8 cellular contexts compared by ENCODE assay signal in genomic region chr3:187616307-187616939, GRCh38. TPM values are rescaled to one million over a fixed set of nuclear protein-coding genes. Genes with fewer than 3 reads are reported as not detected.
A peak's percentile ranks its signal among the peaks of the same experiment; 100 is the strongest.
DNase-seq lines count a peak whose midpoint lies in the region; ATAC-seq and TF ChIP-seq lines count a peak whose summit lies in the region.

No MANE protein-coding gene starts in this region.

- H3K27ac ChIP-seq in HL-60 (replicated peaks) (no peak overlapping the region), OCI-LY7 (ENCODE audit: low read depth, low read length, poor library complexity, severe bottlenecking) (no peak overlapping the region), prostate gland (no peak overlapping the region)

- no peak overlapping the region for H3K27ac Mint-ChIP-seq in activated T-cell treated with anti-CD3 and anti-CD28 coated beads, Interleukin-2, amount 50 U/mL, for 24 hours

- intact Hi-C loops in OCI-LY7 (cut with micrococcal nuclease; ENCODE audit: unreplicated experiment) (loop anchor here (1.0 kb wide), 2 partner anchors 63 to 98 kb away; no protein-coding TSS in a partner anchor), prostate gland (cut with DNase I) (no loop called here)

- TF ChIP-seq CTCF in GM13976 (IDR thresholded peaks at IDR 0.05; ENCODE audit: borderline replicate concordance, control extremely low read depth, extremely low read depth, insufficient read depth, missing control alignments) (peak; percentile 58), HL-60 (IDR thresholded peaks at IDR 0.05; ENCODE audit: insufficient read depth, low read length) (peak; percentile 80), OCI-LY7 (conservative IDR thresholded peaks at IDR 0.05; ENCODE audit: low read length) (peak; percentile 92), foreskin fibroblast (IDR thresholded peaks at IDR 0.05; ENCODE audit: low read depth, low read length) (peak; percentile 84), prostate gland (IDR thresholded peaks at IDR 0.05) (peak; percentile 25 to 72 (median 57))

- no peak for ATAC-seq in GM21447 (IDR thresholded peaks at IDR 0.05; ENCODE audit: unreplicated experiment)

- H3K9me3 ChIP-seq in OCI-LY7 (ENCODE audit: low read length) = no peaks in the 10 kb centered on the region
- H3K9me3 ChIP-seq in prostate gland = no peaks in the 10 kb centered on the region

- POLR2A ChIA-PET in OCI-LY7 (lab: Charles Lee) = interaction anchor here (0.8 to 1.5 kb wide), 2 partner anchors 34 to 371 kb away, joined by 3 to 4 read pairs; no protein-coding TSS in a partner anchor

- H3K9me3 Mint-ChIP-seq in activated T-cell treated with anti-CD3 and anti-CD28 coated beads, Interleukin-2, amount 50 U/mL, for 24 hours = no peaks in the 10 kb centered on the region

- H3K4me2 ChIP-seq in OCI-LY7 (ENCODE audit: low read length) = no peak overlapping the region

- BruUV-seq in OCI-LY7 (replicated peaks; lab: Mats Ljungman, UMichigan) = no TSS peak

- no peak overlapping the region for H3K4me3 ChIP-seq in HL-60 (replicated peaks; ENCODE audit: insufficient read depth, low read length)
- H3K4me3 ChIP-seq in OCI-LY7 (ENCODE audit: low read depth, low read length, poor library complexity, severe bottlenecking) = no peak overlapping the region
- no peak overlapping the region for H3K4me3 ChIP-seq in foreskin fibroblast (ENCODE audit: low read depth in 1 of 2, low read length in 2 of 2)
- no peak overlapping the region for H3K4me3 ChIP-seq in prostate gland

- no peak overlapping the region for H3K4me3 Mint-ChIP-seq in activated T-cell treated with anti-CD3 and anti-CD28 coated beads, Interleukin-2, amount 50 U/mL, for 24 hours

- H3K79me2 ChIP-seq in OCI-LY7 (ENCODE audit: insufficient read depth, low read depth, low read length) = no peaks in the 10 kb centered on the region

- DNase-seq in ACHN = peak; percentile 54
- DNase-seq in GM13976 (ENCODE audit: low spot score) = peak; percentile 37
- DNase-seq in HL-60 (ENCODE audit: low read depth in 1 of 2, low spot score in 1 of 2) = peak in 1 of 2 experiments; percentile 57
- DNase-seq in OCI-LY7 (ENCODE audit: low spot score) = peak; percentile 59
- peak; percentile 58 for DNase-seq in activated T-cell treated with anti-CD3 and anti-CD28 coated beads, Interleukin-2, amount 50 U/mL, for 24 hours
- peak; percentile 18 to 60 for DNase-seq in foreskin fibroblast
- peak; percentile 39 for DNase-seq in prostate gland (ENCODE audit: low spot score)

- H3K27me3 Mint-ChIP-seq in activated T-cell treated with anti-CD3 and anti-CD28 coated beads, Interleukin-2, amount 50 U/mL, for 24 hours = peaks cover 14% of the 10 kb centered on the region

- 59% methylated on average over 4 of the region's 4 CpGs for WGBS in prostate gland

- peak overlapping the region; percentile 54; the same call in 1 of the 2 replicates for H2AFZ ChIP-seq in OCI-LY7 (ENCODE audit: low read length)

- no peak for TF ChIP-seq POLR2A in prostate gland (IDR thresholded peaks at IDR 0.05)

- H3K36me3 ChIP-seq in OCI-LY7 (ENCODE audit: insufficient read depth, low read length) (no peaks in the 10 kb centered on the region), prostate gland (no peaks in the 10 kb centered on the region)

- in situ Hi-C loops in ACHN (cut with HindIII; ENCODE audit: low pct_ligation_motif_present, low pct_unique_long_range_greater_than_20kb, low sequenced_read_pairs) = no loop called here
- in situ Hi-C loops in GM13976 (cut with MboI; ENCODE audit: low sequenced_read_pairs, unreplicated experiment) = loop anchor here (5.0 kb wide), 1 partner anchor 66 kb away; no protein-coding TSS in a partner anchor

- no peaks in the 10 kb centered on the region for H3K9me2 ChIP-seq in OCI-LY7 (ENCODE audit: insufficient read depth, low read length)

- no peaks in the 10 kb centered on the region for H3K36me3 Mint-ChIP-seq in activated T-cell treated with anti-CD3 and anti-CD28 coated beads, Interleukin-2, amount 50 U/mL, for 24 hours (ENCODE audit: low read depth)

- H3K27me3 ChIP-seq in HL-60 (ENCODE audit: insufficient read depth, poor library complexity, severe bottlenecking) = no peaks in the 10 kb centered on the region
- H3K27me3 ChIP-seq in prostate gland (replicated peaks; ENCODE audit: insufficient read depth) = no peaks in the 10 kb centered on the region

- H4K20me1 ChIP-seq in OCI-LY7 (ENCODE audit: insufficient read depth, low read length) = no peaks in the 10 kb centered on the region

- peaks cover 1% of the 10 kb centered on the region for H3K4me1 Mint-ChIP-seq in activated T-cell treated with anti-CD3 and anti-CD28 coated beads, Interleukin-2, amount 50 U/mL, for 24 hours (ENCODE audit: low read depth)

- CTCF ChIA-PET in OCI-LY7 (lab: Charles Lee; ENCODE audit: unreplicated experiment) = no interaction called here

- H3K4me1 ChIP-seq in OCI-LY7 (ENCODE audit: insufficient read depth, low read length, poor library complexity, severe bottlenecking) (no peaks in the 10 kb centered on the region), prostate gland (replicated peaks) (no peaks in the 10 kb centered on the region)

RNA-seq across cellular contexts. Expression of gene SST, which starts 53.8 kb away (rescaled TPM):
- total RNA-seq in OCI-LY7 (2014; rRNA removed; shearing (Covaris generic)) = not detected in 2 replicates
- not detected in 2 replicates for total RNA-seq in OCI-LY7 (2022)
- total RNA-seq in prostate gland = not detected
